ENCODE assay signal across 20 cellular contexts in genomic region chr19:45162464-45163143, GRCh38. TPM values are rescaled to one million over a fixed set of nuclear protein-coding genes. Genes with fewer than 3 reads are reported as not detected.
A peak's percentile ranks its signal among the peaks of the same experiment; 100 is the strongest.
DNase-seq lines count a peak whose midpoint lies in the region; ATAC-seq, FAIRE-seq and TF ChIP-seq lines count a peak whose summit lies in the region.
"Had no signal": no experiment of that assay in that cellular context is flagged by ENCODE, and none has a peak within 500 bp of the region (broad histone marks: within the 10 kb centered on the region; RNA-seq: fewer than 3 reads in every experiment).

No MANE protein-coding gene starts in this region.

- H3K18ac ChIP-seq in mesenchymal stem cell (ENCODE audit: low read depth in 1 of 2, low read length in 2 of 2), result no peak overlapping the region

- TF ChIP-seq CTCF in HEK293 (tag by site-specific recombination; IDR thresholded peaks at IDR 0.05), result no peak
- TF ChIP-seq CTCF in K562 (IDR thresholded peaks at IDR 0.05 in 2 of 3, conservative IDR thresholded peaks at IDR 0.05 in 1 of 3; ENCODE audit: insufficient read depth in 2 of 3, low read depth in 1 of 3, low read length in 3 of 3), result no peak

- H3K36me3 ChIP-seq in HEK293 (ENCODE audit: control insufficient read depth in 2 of 2, insufficient read depth in 1 of 2, low read length in 2 of 2), result no peaks in the 10 kb centered on the region
- H3K36me3 ChIP-seq in K562 (ENCODE audit: control insufficient read depth, insufficient read depth, low read length), result no peaks in the 10 kb centered on the region
- peaks cover 0 to 2% of the 10 kb centered on the region in 2 experiments for H3K36me3 ChIP-seq in mesenchymal stem cell (ENCODE audit: control insufficient read depth in 1 of 2, insufficient read depth in 2 of 2, low read depth in 1 of 2, low read length in 2 of 2)
- H3K36me3 ChIP-seq: gastrocnemius medialis, tibial nerve had no signal

- 71% methylated on average over 23 of the region's 25 CpGs for WGBS in K562 (ENCODE audit: insufficient coverage, low coverage, missing lambda C conversion rate)
- WGBS in mesenchymal stem cell, result 88% methylated on average over 23 of the region's 25 CpGs

- H3K27me3 ChIP-seq in K562 (ENCODE audit: control insufficient read depth in 2 of 2, insufficient read depth in 2 of 2, low read length in 2 of 2), result peaks cover 6 to 26% of the 10 kb centered on the region in 2 experiments; a peak in 4 of 5 replicates
- peaks cover 41 to 48% of the 10 kb centered on the region in 2 experiments for H3K27me3 ChIP-seq in mesenchymal stem cell (ENCODE audit: control insufficient read depth in 1 of 2, insufficient read depth in 1 of 2, low read length in 2 of 2)

- H3K9ac ChIP-seq in K562 (ENCODE audit: insufficient read depth in 1 of 2, low read depth in 2 of 2, low read length in 2 of 2), result peak overlapping the region in 1 of 2 experiments; percentile 55; a peak in 1 of 4 replicates
- no peak overlapping the region for H3K9ac ChIP-seq in mesenchymal stem cell (ENCODE audit: low read length)

- H4K91ac ChIP-seq in mesenchymal stem cell (ENCODE audit: low read length), result no peak overlapping the region

- peak; percentile 64 for DNase-seq in NCI-H1694 treated with DMSO at 0.1 percent for 48 hours (lab: John Stamatoyannopoulos, UW)
- DNase-seq in NCI-H1694 (lab: John Stamatoyannopoulos, UW), result no peak
- DNase-seq in K562 (ENCODE audit: extremely low read depth in 1 of 4, low spot score in 3 of 4), result no peak
- DNase-seq in mesenchymal stem cell, result no peak
- no peak for DNase-seq in NCI-H2227 treated with DMSO at 0.1 percent for 48 hours (lab: John Stamatoyannopoulos, UW)
- DNase-seq in activated CD8-positive, alpha-beta memory T cell treated with anti-CD3 and anti-CD28 coated beads, Interleukin-2, amount 50 U/mL, for 48 hours, result no peak
- no peak for DNase-seq in NCI-H2081 (lab: John Stamatoyannopoulos, UW)
- DNase-seq: activated CD4-positive, alpha-beta T cell treated with anti-CD3 and anti-CD28 coated beads for 1 hour; activated CD8-positive, alpha-beta memory T cell treated with anti-CD3 and anti-CD28 coated beads, Interleukin-2, amount 10 ng/mL, durations not matched to agents 7 days and 5 days; activated gamma-delta T cell treated with Interleukin-2 at 50 U/mL for 16 hours; CD8-positive, alpha-beta T cell; KBM-7; naive B cell; NCI-H1436 had no signal

- H3K27ac ChIP-seq in HEK293 (ENCODE audit: extremely low read depth, low read depth, low read length) (no peak overlapping the region; the same call in 1 of the 2 replicates), K562 (ENCODE audit: extremely low read depth, low read depth, low read length) (no peak overlapping the region), mesenchymal stem cell (ENCODE audit: low read length, poor library complexity, severe bottlenecking) (no peak overlapping the region)
- H3K27ac ChIP-seq: A549, gastrocnemius medialis, tibial nerve had no signal

- H3K4me3 ChIP-seq in HEK293 (ENCODE audit: low read depth, low read length) (no peak overlapping the region), K562 (no peak overlapping the region), mesenchymal stem cell (ENCODE audit: insufficient read depth in 1 of 2, low read depth in 1 of 2, low read length in 2 of 2) (no peak overlapping the region)
- H3K4me3 ChIP-seq: A549, gastrocnemius medialis, smooth muscle cell, tibial nerve had no signal

- no peak overlapping the region for H2AK5ac ChIP-seq in mesenchymal stem cell (ENCODE audit: low read length, severe bottlenecking)

- CTCF ChIA-PET in HEK293 (lab: Yijun Ruan, JAX) (interaction anchor here (0.9 kb wide), 1 partner anchor 164 kb away, joined by 3 read pairs; no protein-coding TSS in a partner anchor), K562 (lab: Yijun Ruan, JAX; ENCODE audit: low intra/inter-chr PET ratio) (interaction anchor here (1.3 kb wide), 1 partner anchor 86 kb away, joined by 4 read pairs; no protein-coding TSS in a partner anchor)

- in situ Hi-C loops in K562 (cut with MboI), result no loop called here

- no peak overlapping the region for H2BK120ac ChIP-seq in mesenchymal stem cell (ENCODE audit: low read depth, low read length)

- no peak overlapping the region for H2BK15ac ChIP-seq in mesenchymal stem cell (ENCODE audit: low read depth, poor library complexity, severe bottlenecking)

- no peaks in the 10 kb centered on the region for H3K79me1 ChIP-seq in mesenchymal stem cell (replicated peaks; ENCODE audit: low read length, poor library complexity, severe bottlenecking)

- FAIRE-seq in K562 (lab: Jason Lieb, UNC), result no peak
- FAIRE-seq: A549 had no signal

- H3K23ac ChIP-seq in mesenchymal stem cell (ENCODE audit: low read length in 2 of 2), result no peak overlapping the region

- no peak for TF ChIP-seq EP300 in K562 (IDR thresholded peaks at IDR 0.05; ENCODE audit: low read length)

- no peaks in the 10 kb centered on the region for H3K79me2 ChIP-seq in K562 (ENCODE audit: control insufficient read depth, insufficient read depth, low read length)

- no peak overlapping the region for H3K14ac ChIP-seq in mesenchymal stem cell (ENCODE audit: low read length in 2 of 2)

- no peak for TF ChIP-seq POLR2A in K562 (conservative IDR thresholded peaks at IDR 0.05)

- POLR2A ChIA-PET in HEK293 (lab: Yijun Ruan, JAX), result no interaction called here
- POLR2A ChIA-PET in K562 (lab: Yijun Ruan, JAX), result interaction anchor here (0.7 kb wide), 1 partner anchor 10 kb away, joined by 3 read pairs; no protein-coding TSS in a partner anchor

- BruUV-seq in K562 (replicated peaks; lab: Mats Ljungman, UMichigan), result no TSS peak

- H3K9me1 ChIP-seq in K562 (ENCODE audit: control insufficient read depth, insufficient read depth, low read length), result no peaks in the 10 kb centered on the region

- H3K4me1 ChIP-seq in HEK293 (ENCODE audit: control insufficient read depth, insufficient read depth, low read length), result no peaks in the 10 kb centered on the region
- H3K4me1 ChIP-seq in K562 (replicated peaks in 1 of 2; ENCODE audit: control insufficient read depth in 2 of 2, insufficient read depth in 2 of 2, low read length in 2 of 2), result peaks cover 3 to 70% of the 10 kb centered on the region in 2 experiments; a peak in 3 of 5 replicates
- peaks cover 14% of the 10 kb centered on the region for H3K4me1 ChIP-seq in mesenchymal stem cell (ENCODE audit: control insufficient read depth, insufficient read depth, low read depth, low read length)
- H3K4me1 ChIP-seq: gastrocnemius medialis had no signal

- no peak overlapping the region for H3K4me2 ChIP-seq in K562 (ENCODE audit: insufficient read depth, low read length)
- H3K4me2 ChIP-seq in mesenchymal stem cell (ENCODE audit: low read length, poor library complexity, severe bottlenecking), result no peak overlapping the region
- H3K4me2 ChIP-seq: A549, smooth muscle cell had no signal

- H3K9me3 ChIP-seq in HEK293 (ENCODE audit: control insufficient read depth, insufficient read depth, low read depth, low read length) (no peaks in the 10 kb centered on the region), K562 (replicated peaks; ENCODE audit: control insufficient read depth, insufficient read depth, low read depth, low read length) (no peaks in the 10 kb centered on the region), mesenchymal stem cell (ENCODE audit: control insufficient read depth, low read length) (no peaks in the 10 kb centered on the region)
- H3K9me3 ChIP-seq: A549, gastrocnemius medialis, tibial nerve had no signal

- TF ChIP-seq RAD21 in K562 (CRISPR knock-in tag; conservative IDR thresholded peaks at IDR 0.05 in 1 of 2, IDR thresholded peaks at IDR 0.05 in 1 of 2), result no peak

- no peak overlapping the region for H3K4ac ChIP-seq in mesenchymal stem cell (ENCODE audit: low read depth in 1 of 2, low read length in 2 of 2)

- no peak overlapping the region for H2BK5ac ChIP-seq in mesenchymal stem cell (ENCODE audit: low read depth, low read length, poor library complexity, severe bottlenecking)

- peak overlapping the region; percentile 32 for H4K8ac ChIP-seq in mesenchymal stem cell (ENCODE audit: low read length)

- peaks cover 18% of the 10 kb centered on the region; the same call in 1 of the 2 replicates for H4K20me1 ChIP-seq in K562 (replicated peaks; ENCODE audit: control insufficient read depth, insufficient read depth, low read length)

- no peak overlapping the region for H2AFZ ChIP-seq in K562 (ENCODE audit: low read depth, low read length)
- H2AFZ ChIP-seq in mesenchymal stem cell (ENCODE audit: low read depth, low read length), result no peak overlapping the region

- intact Hi-C loops in K562 (cut with micrococcal nuclease), result loop anchor here (1.0 kb wide), 1 partner anchor 25 kb away; no protein-coding TSS in a partner anchor

- no peak overlapping the region for H2BK12ac ChIP-seq in mesenchymal stem cell (ENCODE audit: low read length in 2 of 2)

- no peak for ATAC-seq in K562
- ATAC-seq: activated CD8-positive, alpha-beta memory T cell treated with anti-CD3 and anti-CD28 coated beads, Interleukin-2, amount 10 ng/mL, durations not matched to agents 7 days and 5 days; CD8-positive, alpha-beta T cell had no signal

RNA-seq across cellular contexts. Expression of gene NKPD1, which starts 1.8 kb away (rescaled TPM):
- total RNA-seq in K562 (2011; cell fraction: chromatin; rRNA removed; ENCODE audit: low replicate concordance), result 0.30 TPM in 1 of 2 replicates, not detected in the other
- 0.17 and 0.79 TPM in 2 replicates for total RNA-seq in K562 (2011; cell fraction: nucleolus; rRNA removed)
- 0.15 TPM in 2 replicates for total RNA-seq in K562 (2011; cell fraction: nucleoplasm; rRNA removed)
- 0.09 TPM in 1 of 2 replicates, not detected in the other for total RNA-seq in K562 (2014; rRNA removed)
- total RNA-seq in K562 (2014; rRNA removed; fragmentation: Illumina TruSeq; extraction: Trizol), result not detected in 2 replicates
- total RNA-seq in K562 (2015; rRNA removed; fragmentation: Illumina TruSeq; extraction: Trizol), result not detected in 2 replicates
- total RNA-seq in K562 (2021), result 0.04 TPM in 2 replicates
- polyA plus RNA-seq in K562 (2011; rRNA removed), result 0.01 TPM in 1 of 2 replicates, not detected in the other
- 0.03 and 0.13 TPM in 2 replicates for polyA plus RNA-seq in K562 (2011; cell fraction: cytosol; rRNA removed)
- polyA plus RNA-seq in K562 (2011; cell fraction: nucleus; rRNA removed), result 0.11 and 0.20 TPM in 2 replicates
- polyA plus RNA-seq in K562 (2012), result 0.03 and 0.26 TPM in 2 replicates
- polyA plus RNA-seq in K562 (2014; fragmentation: Illumina TruSeq; extraction: Trizol), result 0.03 TPM in 1 of 2 replicates, not detected in the other
- polyA plus RNA-seq in K562 (2014; fragmentation: Nextera tagmentation; extraction: Ambion mirVana), result not detected
- 0.04 and 0.07 TPM in 2 replicates for polyA plus RNA-seq in K562 (2014; rRNA removed)
- polyA minus RNA-seq in K562 (2011; rRNA and poly(A)+ RNA removed), result not detected in 2 replicates
- polyA minus RNA-seq in K562 (2011; cell fraction: cytosol; rRNA and poly(A)+ RNA removed), result not detected in 2 replicates
- polyA minus RNA-seq in K562 (2011; cell fraction: nucleus; rRNA and poly(A)+ RNA removed), result 0.11 and 0.13 TPM in 2 replicates
- 0.01 TPM for polyA plus RNA-seq in mesenchymal stem cell (2013, experiment 1 of 2)
- polyA plus RNA-seq in mesenchymal stem cell (2013, experiment 2 of 2), result 0.01 TPM
- total RNA-seq: liver had no signal
- polyA plus RNA-seq: liver had no signal

RNA-seq across cellular contexts. Expression of gene TRAPPC6A, which starts 15.4 kb away (rescaled TPM):
- total RNA-seq in K562 (2011; cell fraction: chromatin; rRNA removed; ENCODE audit: low replicate concordance), result 3.4 and 9.5 TPM in 2 replicates
- 12.4 and 13.0 TPM in 2 replicates for total RNA-seq in K562 (2011; cell fraction: nucleolus; rRNA removed)
- total RNA-seq in K562 (2011; cell fraction: nucleoplasm; rRNA removed), result 5.6 and 7.4 TPM in 2 replicates
- total RNA-seq in K562 (2014; rRNA removed) (16.6 and 18.8 TPM in 2 replicates), K562 (2014; rRNA removed; fragmentation: Illumina TruSeq; extraction: Trizol) (1.5 and 2.7 TPM in 2 replicates), K562 (2015; rRNA removed; fragmentation: Illumina TruSeq; extraction: Trizol) (9.5 and 11.6 TPM in 2 replicates), K562 (2021) (17.8 and 20.2 TPM in 2 replicates)
- polyA plus RNA-seq in K562 (2011; rRNA removed) (22.4 and 35.8 TPM in 2 replicates), K562 (2014; fragmentation: Illumina TruSeq; extraction: Trizol) (5.0 and 14.3 TPM in 2 replicates), K562 (2014; fragmentation: Nextera tagmentation; extraction: Ambion mirVana) (1 to 10 TPM in 1 of 2 experiments, under 1 TPM in 1; 0.82 to 7.7 TPM), K562 (2014; rRNA removed) (23.6 and 28.2 TPM in 2 replicates)
- polyA plus RNA-seq in K562 (2011; cell fraction: cytosol; rRNA removed), result 69.0 and 84.4 TPM in 2 replicates
- 28.2 and 34.8 TPM in 2 replicates for polyA plus RNA-seq in K562 (2011; cell fraction: nucleus; rRNA removed)
- 27.4 and 76.0 TPM in 2 replicates for polyA plus RNA-seq in K562 (2012)
- 2.7 and 4.5 TPM in 2 replicates for polyA minus RNA-seq in K562 (2011; rRNA and poly(A)+ RNA removed)
- polyA minus RNA-seq in K562 (2011; cell fraction: cytosol; rRNA and poly(A)+ RNA removed), result 5.6 and 15.6 TPM in 2 replicates
- 4.2 and 5.3 TPM in 2 replicates for polyA minus RNA-seq in K562 (2011; cell fraction: nucleus; rRNA and poly(A)+ RNA removed)
- polyA plus RNA-seq in mesenchymal stem cell (2013, experiment 1 of 2), result 10.9 TPM
- polyA plus RNA-seq in mesenchymal stem cell (2013, experiment 2 of 2), result 10.7 TPM

RNA-seq across cellular contexts. Expression of gene BLOC1S3, which starts 16.0 kb away (rescaled TPM):
- 10.9 and 22.2 TPM in 2 replicates for total RNA-seq in K562 (2011; cell fraction: chromatin; rRNA removed; ENCODE audit: low replicate concordance)
- 17.1 and 20.5 TPM in 2 replicates for total RNA-seq in K562 (2011; cell fraction: nucleolus; rRNA removed)
- total RNA-seq in K562 (2011; cell fraction: nucleoplasm; rRNA removed), result 16.6 and 18.9 TPM in 2 replicates
- total RNA-seq in K562 (2014; rRNA removed) (5.2 and 9.8 TPM in 2 replicates), K562 (2014; rRNA removed; fragmentation: Illumina TruSeq; extraction: Trizol) (3.3 and 3.9 TPM in 2 replicates), K562 (2015; rRNA removed; fragmentation: Illumina TruSeq; extraction: Trizol) (4.3 and 4.4 TPM in 2 replicates), K562 (2021) (17.1 and 20.2 TPM in 2 replicates)
- polyA plus RNA-seq in K562 (2011; rRNA removed) (6.2 and 11.4 TPM in 2 replicates), K562 (2014; fragmentation: Illumina TruSeq; extraction: Trizol) (10.3 and 11.1 TPM in 2 replicates), K562 (2014; fragmentation: Nextera tagmentation; extraction: Ambion mirVana) (10 to 100 TPM; 12.4 to 16.1 TPM), K562 (2014; rRNA removed) (7.6 and 10.4 TPM in 2 replicates)
- 12.4 and 13.2 TPM in 2 replicates for polyA plus RNA-seq in K562 (2011; cell fraction: cytosol; rRNA removed)
- 9.9 and 10.0 TPM in 2 replicates for polyA plus RNA-seq in K562 (2011; cell fraction: nucleus; rRNA removed)
- polyA plus RNA-seq in K562 (2012), result 10.1 and 12.7 TPM in 2 replicates
- polyA minus RNA-seq in K562 (2011; rRNA and poly(A)+ RNA removed), result 6.1 and 9.3 TPM in 2 replicates
- polyA minus RNA-seq in K562 (2011; cell fraction: cytosol; rRNA and poly(A)+ RNA removed), result 6.8 and 9.4 TPM in 2 replicates
- polyA minus RNA-seq in K562 (2011; cell fraction: nucleus; rRNA and poly(A)+ RNA removed), result 4.2 and 7.1 TPM in 2 replicates
- 12.5 TPM for polyA plus RNA-seq in mesenchymal stem cell (2013, experiment 1 of 2)
- 12.4 TPM for polyA plus RNA-seq in mesenchymal stem cell (2013, experiment 2 of 2)
